ENCODE assay signal across 27 cellular contexts in the genomic region with DNA sequence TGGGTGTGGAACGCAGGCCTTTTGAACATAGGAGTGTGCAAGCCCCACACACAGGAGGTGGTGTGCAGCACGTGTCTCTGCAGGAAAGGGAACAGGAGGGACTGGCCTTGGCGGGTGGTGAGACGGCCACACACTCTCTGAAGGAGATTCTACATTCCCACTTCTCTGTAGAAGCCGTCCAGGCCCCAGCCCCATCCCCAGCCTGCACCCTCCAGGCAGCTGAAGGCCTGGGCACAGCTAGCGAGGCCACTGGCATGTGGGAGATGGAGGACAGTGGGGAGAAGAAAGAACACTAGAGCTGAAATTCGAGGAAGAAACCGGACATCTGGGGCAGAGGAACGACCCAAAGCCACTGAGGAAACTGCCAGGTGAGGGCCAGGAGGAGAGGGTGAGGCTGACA.
"Had no signal": no experiment of that assay in that cellular context is flagged by ENCODE, and none has a peak within 500 bp of the region (broad histone marks: within the 10 kb centered on the region; RNA-seq: fewer than 3 reads in every experiment).

No MANE protein-coding gene starts in this region.

- H3K27ac ChIP-seq: hepatocyte, left ventricle myocardium inferior, neutrophil, parathyroid adenoma, right atrium auricular region, right lobe of liver, tibial nerve, vagina had no signal

- ATAC-seq: natural killer cell; right lobe of liver; stimulated activated memory B cell treated with anti-CD40 and anti-IgM and Interleukin-4, amounts not matched to agents 10 μg/mL and 1 μg/mL and 100 μg/mL, for 72 hours; stimulated activated naive CD8-positive, alpha-beta T cell treated with anti-CD3 and anti-CD28 coated beads, Interleukin-15, amount 100 ng/mL, for 72 hours had no signal

- H3K9me3 Mint-ChIP-seq: mesothelial cell of epicardium; naive B cell; natural killer cell; stimulated activated memory B cell treated with anti-CD40 and anti-IgM and Interleukin-4, amounts not matched to agents 10 μg/mL and 1 μg/mL and 100 μg/mL, for 72 hours; stimulated activated naive CD8-positive, alpha-beta T cell treated with anti-CD3 and anti-CD28 coated beads, Interleukin-15, amount 100 ng/mL, for 72 hours; type B pancreatic cell had no signal

- H3K36me3 Mint-ChIP-seq: mesothelial cell of epicardium; naive B cell; natural killer cell; stimulated activated memory B cell treated with anti-CD40 and anti-IgM and Interleukin-4, amounts not matched to agents 10 μg/mL and 1 μg/mL and 100 μg/mL, for 72 hours; type B pancreatic cell had no signal

- H3K27me3 Mint-ChIP-seq: naive B cell; stimulated activated memory B cell treated with anti-CD40 and anti-IgM and Interleukin-4, amounts not matched to agents 10 μg/mL and 1 μg/mL and 100 μg/mL, for 72 hours; stimulated activated naive CD8-positive, alpha-beta T cell treated with anti-CD3 and anti-CD28 coated beads, Interleukin-15, amount 100 ng/mL, for 72 hours; type B pancreatic cell had no signal

- H3K36me3 ChIP-seq: left ventricle myocardium inferior, neutrophil, right atrium auricular region, right lobe of liver, tibial nerve, vagina had no signal

- H3K27me3 ChIP-seq: hepatocyte, right atrium auricular region, right lobe of liver, tibial nerve, vagina had no signal

- H3K27ac Mint-ChIP-seq: mesothelial cell of epicardium; natural killer cell; nephron progenitor cell; progenitor cell of endocrine pancreas; stimulated activated memory B cell treated with anti-CD40 and anti-IgM and Interleukin-4, amounts not matched to agents 10 μg/mL and 1 μg/mL and 100 μg/mL, for 72 hours; stimulated activated naive CD8-positive, alpha-beta T cell treated with anti-CD3 and anti-CD28 coated beads, Interleukin-15, amount 100 ng/mL, for 72 hours; type B pancreatic cell had no signal

- H3K4me3 Mint-ChIP-seq: mesothelial cell of epicardium; naive B cell; natural killer cell; nephron progenitor cell; stimulated activated memory B cell treated with anti-CD40 and anti-IgM and Interleukin-4, amounts not matched to agents 10 μg/mL and 1 μg/mL and 100 μg/mL, for 72 hours; stimulated activated naive CD8-positive, alpha-beta T cell treated with anti-CD3 and anti-CD28 coated beads, Interleukin-15, amount 100 ng/mL, for 72 hours; type B pancreatic cell had no signal

- H3K4me3 ChIP-seq: hepatocyte, left ventricle myocardium inferior, lung, right atrium auricular region, right lobe of liver, smooth muscle cell, tibial nerve, vagina had no signal

- H3K9me3 ChIP-seq: left ventricle myocardium inferior, neutrophil, right atrium auricular region, right lobe of liver, vagina had no signal

- H3K4me1 Mint-ChIP-seq: naive B cell; natural killer cell; stimulated activated memory B cell treated with anti-CD40 and anti-IgM and Interleukin-4, amounts not matched to agents 10 μg/mL and 1 μg/mL and 100 μg/mL, for 72 hours; stimulated activated naive CD8-positive, alpha-beta T cell treated with anti-CD3 and anti-CD28 coated beads, Interleukin-15, amount 100 ng/mL, for 72 hours had no signal

- DNase-seq: islet precursor cell; left ventricle myocardium inferior; mesendoderm; naive B cell; natural killer cell; nephron progenitor cell; occipital lobe; right lobe of liver; stimulated activated CD4-positive, alpha-beta T cell treated with anti-CD3 and anti-CD28 coated beads, Interleukin-1b, Interleukin-23, amount 100 ng/mL, for 48 hours; stimulated activated CD4-positive, alpha-beta T cell treated with anti-CD3 and anti-CD28 coated beads, Interleukin-2, amount 100 ng/mL, for 48 hours; stimulated activated CD4-positive, alpha-beta T cell treated with anti-CD3 and anti-CD28 coated beads, Interleukin-4, amount 100 ng/mL, for 4 hours; stimulated activated CD8-positive, alpha-beta memory T cell treated with anti-CD3 and anti-CD28 coated beads, Interleukin-4, amount 100 ng/mL, for 48 hours; stimulated activated naive CD4-positive, alpha-beta T cell treated with Interleukin-2 at 50 U/mL for 16 hours; stimulated activated naive CD8-positive, alpha-beta T cell treated with anti-CD3 and anti-CD28 coated beads, Interleukin-15, amount 100 ng/mL, for 72 hours; substantia nigra had no signal

- H3K4me1 ChIP-seq: left ventricle myocardium inferior, parathyroid adenoma, right atrium auricular region, right lobe of liver, tibial nerve, vagina had no signal
